In the genomic region with DNA sequence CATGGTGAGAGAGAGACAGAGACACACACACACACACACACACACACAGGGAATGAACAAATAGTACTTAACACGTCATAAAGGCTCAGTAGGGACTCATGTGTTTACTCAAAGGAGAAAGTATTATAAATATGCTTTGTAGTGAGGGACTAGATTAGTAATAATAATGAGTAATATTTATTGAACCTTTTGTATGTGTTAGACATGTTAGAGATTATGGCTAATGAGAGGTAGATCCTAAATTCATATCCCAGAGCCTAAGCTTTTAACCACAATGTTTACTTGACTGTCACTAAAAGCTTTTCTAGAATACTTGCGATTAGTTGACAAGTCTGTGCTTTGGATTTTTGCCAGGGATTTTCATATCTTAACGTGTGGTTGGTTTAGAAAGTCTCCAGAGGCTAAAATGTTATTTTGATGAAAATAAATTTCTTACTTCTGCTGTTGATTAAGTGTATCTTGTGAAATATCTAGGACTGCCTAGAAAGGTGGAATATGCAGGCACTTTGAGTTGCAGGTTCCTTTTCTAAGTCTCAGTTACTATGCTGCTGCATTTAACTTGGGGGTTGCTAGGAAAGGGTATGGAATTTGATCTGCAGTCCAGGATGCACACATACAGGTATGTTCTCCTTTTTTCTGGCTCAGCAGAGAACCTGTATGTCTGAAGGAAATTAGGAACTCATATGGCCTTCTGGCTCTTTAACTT, we compare ENCODE assay signal across 1 cellular context.
TF ChIP-seq lines count a peak whose summit lies in the region.

No MANE protein-coding gene starts in this region.

TF ChIP-seq in GM23338, 12 proteins besides CTCF, POLR2A, EP300 and RAD21 (continued from another document):
- no peak for TF ChIP-seq ZNF462 (CRISPR knock-in tag; IDR thresholded peaks at IDR 0.05)
- no peak for TF ChIP-seq STAT1 (IDR thresholded peaks at IDR 0.05; ENCODE audit: unreplicated experiment)
- no peak for TF ChIP-seq EZH2phosphoT487 (IDR thresholded peaks at IDR 0.05; ENCODE audit: unreplicated experiment)
- TF ChIP-seq NANOG (IDR thresholded peaks at IDR 0.05; ENCODE audit: borderline replicate concordance) = no peak
- no peak for TF ChIP-seq CREB1 (CRISPR knock-in tag; IDR thresholded peaks at IDR 0.05; ENCODE audit: low read depth)
- no peak for TF ChIP-seq JUNB (IDR thresholded peaks at IDR 0.05; ENCODE audit: unreplicated experiment)
- TF ChIP-seq ZNF331 (CRISPR knock-in tag; IDR thresholded peaks at IDR 0.05; ENCODE audit: low read depth) = no peak
- TF ChIP-seq ZNF114 (CRISPR knock-in tag; IDR thresholded peaks at IDR 0.05) = no peak
- TF ChIP-seq, protein P1, sequence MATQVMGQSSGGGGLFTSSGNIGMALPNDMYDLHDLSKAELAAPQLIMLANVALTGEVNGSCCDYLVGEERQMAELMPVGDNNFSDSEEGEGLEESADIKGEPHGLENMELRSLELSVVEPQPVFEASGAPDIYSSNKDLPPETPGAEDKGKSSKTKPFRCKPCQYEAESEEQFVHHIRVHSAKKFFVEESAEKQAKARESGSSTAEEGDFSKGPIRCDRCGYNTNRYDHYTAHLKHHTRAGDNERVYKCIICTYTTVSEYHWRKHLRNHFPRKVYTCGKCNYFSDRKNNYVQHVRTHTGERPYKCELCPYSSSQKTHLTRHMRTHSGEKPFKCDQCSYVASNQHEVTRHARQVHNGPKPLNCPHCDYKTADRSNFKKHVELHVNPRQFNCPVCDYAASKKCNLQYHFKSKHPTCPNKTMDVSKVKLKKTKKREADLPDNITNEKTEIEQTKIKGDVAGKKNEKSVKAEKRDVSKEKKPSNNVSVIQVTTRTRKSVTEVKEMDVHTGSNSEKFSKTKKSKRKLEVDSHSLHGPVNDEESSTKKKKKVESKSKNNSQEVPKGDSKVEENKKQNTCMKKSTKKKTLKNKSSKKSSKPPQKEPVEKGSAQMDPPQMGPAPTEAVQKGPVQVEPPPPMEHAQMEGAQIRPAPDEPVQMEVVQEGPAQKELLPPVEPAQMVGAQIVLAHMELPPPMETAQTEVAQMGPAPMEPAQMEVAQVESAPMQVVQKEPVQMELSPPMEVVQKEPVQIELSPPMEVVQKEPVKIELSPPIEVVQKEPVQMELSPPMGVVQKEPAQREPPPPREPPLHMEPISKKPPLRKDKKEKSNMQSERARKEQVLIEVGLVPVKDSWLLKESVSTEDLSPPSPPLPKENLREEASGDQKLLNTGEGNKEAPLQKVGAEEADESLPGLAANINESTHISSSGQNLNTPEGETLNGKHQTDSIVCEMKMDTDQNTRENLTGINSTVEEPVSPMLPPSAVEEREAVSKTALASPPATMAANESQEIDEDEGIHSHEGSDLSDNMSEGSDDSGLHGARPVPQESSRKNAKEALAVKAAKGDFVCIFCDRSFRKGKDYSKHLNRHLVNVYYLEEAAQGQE (IDR thresholded peaks at IDR 0.05; ENCODE audit: unreplicated experiment) = no peak
- TF ChIP-seq POLR2AphosphoS5 (IDR thresholded peaks at IDR 0.05; ENCODE audit: low read depth) = no peak
